Comparison of ENCODE assay signal across 13 cellular contexts in the genomic region with DNA sequence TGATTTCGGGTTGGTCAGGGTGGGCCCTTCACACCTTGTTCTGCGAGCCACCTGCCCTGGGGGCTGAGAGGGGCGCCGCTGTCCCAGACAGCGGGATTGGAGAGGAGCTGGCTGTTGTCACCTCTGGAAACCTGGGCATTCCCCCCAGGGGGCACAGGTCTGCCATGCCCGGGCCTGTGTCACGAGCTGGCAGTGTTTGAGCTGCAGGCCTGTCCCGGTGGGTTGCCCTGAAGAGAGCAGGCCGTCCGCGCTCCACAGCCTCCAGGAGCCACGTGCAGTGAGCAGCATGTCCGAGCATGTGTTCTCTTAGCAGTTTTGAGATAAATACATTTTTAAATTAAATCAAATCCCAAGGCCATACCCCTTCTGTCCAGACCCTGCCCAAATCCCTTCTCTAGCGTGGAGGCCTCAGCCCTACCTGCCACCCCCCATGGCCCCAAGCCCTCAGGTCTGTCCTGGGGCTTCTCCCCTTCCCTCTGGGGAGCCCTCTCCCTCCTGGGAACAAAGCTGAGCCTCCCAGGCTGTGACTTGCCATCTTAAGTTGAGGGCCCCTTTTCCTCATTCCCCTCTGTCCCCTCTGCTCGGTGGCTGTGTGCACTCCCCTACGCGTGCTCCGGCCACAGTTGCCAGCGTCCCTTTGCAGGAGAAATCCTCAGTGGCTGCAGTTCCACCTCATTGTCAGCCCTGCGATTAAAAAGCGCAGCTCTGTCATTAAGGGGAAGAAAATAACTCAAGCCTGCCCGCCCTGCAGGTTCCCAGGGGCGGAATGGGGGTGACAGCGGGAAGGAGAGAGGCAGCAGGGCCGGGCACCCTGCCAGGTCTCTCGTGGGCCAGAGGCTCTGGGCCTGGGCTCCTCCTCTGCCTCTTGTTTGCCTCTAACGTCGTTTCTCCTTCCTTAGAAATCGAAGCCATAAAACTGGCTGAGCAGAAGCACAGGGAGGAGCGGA. TPM values are rescaled to one million over a fixed set of nuclear protein-coding genes. Genes with fewer than 3 reads are reported as not detected.
DNase-seq lines count a peak whose midpoint lies in the region; ATAC-seq and TF ChIP-seq lines count a peak whose summit lies in the region.
"Had no signal": no experiment of that assay in that cellular context is flagged by ENCODE, and none has a peak within 500 bp of the region (broad histone marks: within the 10 kb centered on the region; RNA-seq: fewer than 3 reads in every experiment).

No MANE protein-coding gene starts in this region.

- CTCF ChIA-PET in Calu3 (lab: Charles Lee), result no interaction called here

- no peak overlapping the region for H3K27ac ChIP-seq in ovary

- peaks cover 10% of the 10 kb centered on the region for H3K4me1 ChIP-seq in ovary (ENCODE audit: insufficient read depth)

- H3K36me3 Mint-ChIP-seq in glutamatergic neuron (ENCODE audit: unreplicated experiment), result no peaks in the 10 kb centered on the region
- peaks cover 6% of the 10 kb centered on the region for H3K36me3 Mint-ChIP-seq in Calu3 (ENCODE audit: insufficient read depth, unreplicated experiment)

- H3K9me3 Mint-ChIP-seq in glutamatergic neuron (ENCODE audit: unreplicated experiment) (peaks cover 2% of the 10 kb centered on the region), Calu3 (ENCODE audit: low read depth, unreplicated experiment) (no peaks in the 10 kb centered on the region)
- H3K9me3 Mint-ChIP-seq: activated B cell treated with CpG ODN at 0.5 μM for 24 hours; activated naive CD4-positive, alpha-beta T cell treated with anti-CD3 and anti-CD28 coated beads, Interleukin-2, amount 50 U/mL, for 24 hours; stimulated activated naive CD8-positive, alpha-beta T cell treated with anti-CD3 and anti-CD28 coated beads, Interleukin-15, Interleukin-2, amounts not matched to agents 100 ng/mL and 50 ng/mL, for 24 hours had no signal

- peak overlapping the region; percentile 88 for H3K27ac Mint-ChIP-seq in glutamatergic neuron (ENCODE audit: unreplicated experiment)
- H3K27ac Mint-ChIP-seq in Calu3 (ENCODE audit: unreplicated experiment), result no peak overlapping the region
- H3K27ac Mint-ChIP-seq: activated B cell treated with CpG ODN at 0.5 μM for 24 hours; activated naive CD4-positive, alpha-beta T cell treated with anti-CD3 and anti-CD28 coated beads, Interleukin-2, amount 50 U/mL, for 24 hours had no signal

- no peaks in the 10 kb centered on the region for H3K9me3 ChIP-seq in ovary

- H3K27me3 ChIP-seq in ovary, result no peaks in the 10 kb centered on the region

- H3K4me3 Mint-ChIP-seq in glutamatergic neuron (ENCODE audit: unreplicated experiment), result no peak overlapping the region
- H3K4me3 Mint-ChIP-seq in Calu3 (ENCODE audit: low read depth, unreplicated experiment), result no peak overlapping the region
- H3K4me3 Mint-ChIP-seq: activated B cell treated with CpG ODN at 0.5 μM for 24 hours had no signal

- no peak overlapping the region for H3K4me3 ChIP-seq in ovary

- 56 to 63% (median 62%) methylated on average over 30 of the region's 30 CpGs for whole genome bisulfite sequencing in ovary, 3 donors

- no peak for TF ChIP-seq CTCF in glutamatergic neuron (IDR thresholded peaks at IDR 0.05; ENCODE audit: partially characterized antibody, unreplicated experiment)
- TF ChIP-seq CTCF in ovary (IDR thresholded peaks at IDR 0.05), result no peak
- TF ChIP-seq CTCF in Calu3 (IDR thresholded peaks at IDR 0.05; ENCODE audit: unreplicated experiment), result no peak

- intact Hi-C loops in ovary (cut with DNase I), result no loop called here
- intact Hi-C loops in Calu3 (cut with micrococcal nuclease; ENCODE audit: unreplicated experiment), result no loop called here

- TF ChIP-seq EP300 in ovary (IDR thresholded peaks at IDR 0.05), result no peak

- peak; percentile 22 for DNase-seq in CD1c-positive myeloid dendritic cell (ENCODE audit: extremely low spot score)
- peak; percentile 84 for DNase-seq in NCI-H2227 (lab: John Stamatoyannopoulos, UW; ENCODE audit: unreplicated experiment)
- DNase-seq in glutamatergic neuron, result no peak
- peak; percentile 61 to 78 (median 72) for DNase-seq in ovary
- DNase-seq in T1000 (lab: John Stamatoyannopoulos, UW), result no peak
- DNase-seq in Calu3, result no peak
- no peak for DNase-seq in SW 1271 (lab: John Stamatoyannopoulos, UW)
- DNase-seq: activated B cell treated with CpG ODN at 0.5 μM for 24 hours; stimulated activated CD4-positive, alpha-beta T cell treated with anti-CD3 and anti-CD28 coated beads, Interleukin-12 subunit alpha, Interleukin-12 subunit beta, amount 100 ng/mL, for 4 hours had no signal

- BruUV-seq in Calu3 (replicated peaks; lab: Mats Ljungman, UMichigan), result no TSS peak

- no peak for TF ChIP-seq POLR2A in ovary (IDR thresholded peaks at IDR 0.05)

- H3K4me1 Mint-ChIP-seq in glutamatergic neuron (ENCODE audit: low read depth, unreplicated experiment), result peaks cover 47% of the 10 kb centered on the region
- no peaks in the 10 kb centered on the region for H3K4me1 Mint-ChIP-seq in Calu3 (ENCODE audit: low read depth, unreplicated experiment)

- ATAC-seq in GM21381 (IDR thresholded peaks at IDR 0.05; ENCODE audit: unreplicated experiment), result no peak

- H3K36me3 ChIP-seq in ovary, result no peaks in the 10 kb centered on the region

- peaks cover 15% of the 10 kb centered on the region for H3K27me3 Mint-ChIP-seq in glutamatergic neuron (ENCODE audit: unreplicated experiment)
- no peaks in the 10 kb centered on the region for H3K27me3 Mint-ChIP-seq in Calu3 (ENCODE audit: unreplicated experiment)
- H3K27me3 Mint-ChIP-seq: activated B cell treated with CpG ODN at 0.5 μM for 24 hours; activated naive CD4-positive, alpha-beta T cell treated with anti-CD3 and anti-CD28 coated beads, Interleukin-2, amount 50 U/mL, for 24 hours; stimulated activated naive CD8-positive, alpha-beta T cell treated with anti-CD3 and anti-CD28 coated beads, Interleukin-15, Interleukin-2, amounts not matched to agents 100 ng/mL and 50 ng/mL, for 24 hours had no signal

RNA-seq across cellular contexts. Expression of gene SLX9, which starts 26.6 kb away (rescaled TPM):
- 30.7 TPM for total RNA-seq in glutamatergic neuron (ENCODE audit: unreplicated experiment)
- 10 to 100 TPM in 6 of 7 donors, 1 to 10 TPM in 1; 5.6 to 24.1 (median 17.2) TPM for total RNA-seq in ovary
- 10 to 100 TPM in 1 of 2 donors, 1 to 10 TPM in 1; 5.6 to 14.0 TPM for polyA plus RNA-seq in ovary
- 24.6 and 28.6 TPM in 2 replicates for total RNA-seq in Calu3 (2022)

RNA-seq across cellular contexts. Expression of gene ITGB2, which starts 45.7 kb away (rescaled TPM):
- total RNA-seq in glutamatergic neuron (ENCODE audit: unreplicated experiment) (0.91 TPM), ovary (10 to 100 TPM in 6 of 7 donors, 1 to 10 TPM in 1; 9.6 to 58.3 (median 17.6) TPM), Calu3 (2022) (0.42 and 0.47 TPM in 2 replicates)
- polyA plus RNA-seq in ovary, result 10 to 100 TPM; 13.0 to 31.1 TPM
- polyA plus RNA-seq: BJ had no signal

Comparison
In these comparisons a context has a peak if more than half of its experiments do, and no peak if none do; other contexts are left out.
1. DNase-seq: peak in CD1c-positive myeloid dendritic cell (single experiment), NCI-H2227 (single experiment) and ovary (5 of 5); none in glutamatergic neuron (single experiment), T1000 (single experiment), Calu3 (single experiment) and SW 1271 (0 of 2).